1 cellular context compared by ENCODE assay signal in genomic region chr4:110064295-110064694, GRCh38.
A peak's percentile ranks its signal among the peaks of the same experiment; 100 is the strongest.
TF ChIP-seq lines count a peak whose summit lies in the region.

No MANE protein-coding gene starts in this region.

TF ChIP-seq in liver, 16 proteins besides CTCF, POLR2A, EP300 and RAD21 (continued from another document):
- TF ChIP-seq REST (IDR thresholded peaks at IDR 0.05): no peak
- TF ChIP-seq HNF4A (conservative IDR thresholded peaks at IDR 0.05): peak; percentile 82 to 92
- TF ChIP-seq HNF4G (IDR thresholded peaks at IDR 0.05): peak; percentile 29
- no peak for TF ChIP-seq EGR1 (IDR thresholded peaks at IDR 0.05; ENCODE audit: low read depth in 2 of 2)
- no peak for TF ChIP-seq GABPA (IDR thresholded peaks at IDR 0.05 in 1 of 2, conservative IDR thresholded peaks at IDR 0.05 in 1 of 2)
